In genomic region chr13:45411631-45412030, GRCh38 we compare ENCODE assay signal across 15 cellular contexts.
"Had no signal": no experiment of that assay in that cellular context is flagged by ENCODE, and none has a peak within 500 bp of the region (broad histone marks: within the 10 kb centered on the region; RNA-seq: fewer than 3 reads in every experiment).

No MANE protein-coding gene starts in this region.

- H3K27me3 ChIP-seq: esophagus squamous epithelium, tibial nerve had no signal

- H3K9me3 Mint-ChIP-seq: activated naive CD4-positive, alpha-beta T cell treated with anti-CD3 and anti-CD28 coated beads for 36 hours; immature natural killer cell; naive thymus-derived CD4-positive, alpha-beta T cell had no signal

- H3K27ac Mint-ChIP-seq: activated naive CD4-positive, alpha-beta T cell treated with anti-CD3 and anti-CD28 coated beads for 36 hours; immature natural killer cell had no signal

- H3K4me3 Mint-ChIP-seq: activated naive CD4-positive, alpha-beta T cell treated with anti-CD3 and anti-CD28 coated beads for 36 hours; immature natural killer cell; naive thymus-derived CD4-positive, alpha-beta T cell had no signal

- H3K27ac ChIP-seq: esophagus squamous epithelium had no signal

- H3K27me3 Mint-ChIP-seq: naive thymus-derived CD4-positive, alpha-beta T cell had no signal

- ATAC-seq: mucosa of descending colon; naive thymus-derived CD4-positive, alpha-beta T cell had no signal

- H3K9me3 ChIP-seq: esophagus squamous epithelium, mucosa of descending colon, tibial nerve had no signal

- H3K4me3 ChIP-seq: esophagus squamous epithelium, mucosa of descending colon, skin epidermis, tibial nerve had no signal

- DNase-seq: activated CD4-positive, alpha-beta T cell treated with anti-CD3 and anti-CD28 coated beads, Interleukin-2, amount 50 U/mL, for 1 hour; activated naive CD4-positive, alpha-beta T cell treated with anti-CD3 and anti-CD28 coated beads for 36 hours; activated T-cell treated with anti-CD3 and anti-CD28 coated beads for 4 hours; esophagus squamous epithelium; glutamatergic neuron; immature natural killer cell; mucosa of descending colon; naive thymus-derived CD4-positive, alpha-beta T cell; nucleus accumbens; posterior cingulate gyrus; stimulated activated CD4-positive, alpha-beta T cell treated with anti-CD3 and anti-CD28 coated beads, Interleukin-15, amount 100 ng/mL, for 24 hours; stimulated activated CD4-positive, alpha-beta T cell treated with anti-CD3 and anti-CD28 coated beads, Interleukin-4, amount 100 ng/mL, for 1 hour; stimulated activated naive CD4-positive, alpha-beta T cell treated with Interleukin-2 at 50 U/mL for 16 hours had no signal
